9 cellular contexts compared by ENCODE assay signal in genomic region chr11:73931039-73931645, GRCh38. TPM values are rescaled to one million over a fixed set of nuclear protein-coding genes. Genes with fewer than 3 reads are reported as not detected.
DNase-seq lines count a peak whose midpoint lies in the region; ATAC-seq lines count a peak whose summit lies in the region.
"Had no signal": no experiment of that assay in that cellular context is flagged by ENCODE, and none has a peak within 500 bp of the region (broad histone marks: within the 10 kb centered on the region; RNA-seq: fewer than 3 reads in every experiment).

No MANE protein-coding gene starts in this region.

- no CpG with 5 or more reads among the region's 7 CpGs for WGBS in neuronal stem cell (ENCODE audit: extremely low coverage in 2 of 2, insufficient read length in 2 of 2, insufficient replicate concordance in 1 of 2), 2 donors

- no peak overlapping the region for H2BK15ac ChIP-seq in neuronal stem cell (ENCODE audit: low read length)

- H3K14ac ChIP-seq in neuronal stem cell (ENCODE audit: low read length), result no peak overlapping the region

- peak; percentile 72 for DNase-seq in activated CD4-positive, alpha-beta T cell treated with anti-CD3 and anti-CD28 coated beads, Interleukin-2, amount 10 ng/mL, durations not matched to agents 24 days and 14 days
- DNase-seq in activated CD4-positive, alpha-beta T cell treated with anti-CD3 and anti-CD28 coated beads for 1 hour, result no peak
- peak; percentile 66 for DNase-seq in M059J (ENCODE audit: low read depth)
- DNase-seq in SHP77 (lab: John Stamatoyannopoulos, UW), result peak; percentile 53 to 57
- peak; percentile 65 for DNase-seq in fibroblast of gingiva (ENCODE audit: low read depth)
- peak; percentile 72 for DNase-seq in neuronal stem cell (ENCODE audit: low spot score)

- H3K4ac ChIP-seq in neuronal stem cell (ENCODE audit: low read length), result no peak overlapping the region

- no peak overlapping the region for H2BK120ac ChIP-seq in neuronal stem cell (ENCODE audit: low read depth, low read length)

- no peak overlapping the region for H3K4me3 Mint-ChIP-seq in activated CD4-positive, alpha-beta T cell treated with anti-CD3 and anti-CD28 coated beads, Interleukin-2, amount 10 ng/mL, durations not matched to agents 24 days and 14 days
- H3K4me3 Mint-ChIP-seq: activated naive CD4-positive, alpha-beta T cell treated with anti-CD3 and anti-CD28 coated beads, Interleukin-2, amount 50 U/mL, for 24 hours had no signal

- no peaks in the 10 kb centered on the region for H3K9me3 Mint-ChIP-seq in activated CD4-positive, alpha-beta T cell treated with anti-CD3 and anti-CD28 coated beads, Interleukin-2, amount 10 ng/mL, durations not matched to agents 24 days and 14 days
- H3K9me3 Mint-ChIP-seq: activated naive CD4-positive, alpha-beta T cell treated with anti-CD3 and anti-CD28 coated beads, Interleukin-2, amount 50 U/mL, for 24 hours had no signal

- ATAC-seq in HG03521 (IDR thresholded peaks at IDR 0.05; ENCODE audit: unreplicated experiment) (no peak), GM19395 (IDR thresholded peaks at IDR 0.05; ENCODE audit: unreplicated experiment) (no peak)

- no peaks in the 10 kb centered on the region for H3K27me3 ChIP-seq in neuronal stem cell (ENCODE audit: control insufficient read depth in 3 of 3, insufficient read depth in 3 of 3, low read depth in 1 of 3, low read length in 3 of 3)

- H4K91ac ChIP-seq in neuronal stem cell (ENCODE audit: low read depth, low read length, poor library complexity), result no peak overlapping the region

- H3K36me3 ChIP-seq in neuronal stem cell (replicated peaks in 1 of 2; ENCODE audit: control insufficient read depth in 2 of 2, insufficient read depth in 2 of 2, low read length in 2 of 2), result peaks cover 14 to 69% of the 10 kb centered on the region in 2 donors

- H3K18ac ChIP-seq in neuronal stem cell (ENCODE audit: low read length), result no peak overlapping the region

- H3K79me1 ChIP-seq in neuronal stem cell (ENCODE audit: low read depth, low read length), result no peaks in the 10 kb centered on the region

- no peaks in the 10 kb centered on the region for H3K27me3 Mint-ChIP-seq in activated CD4-positive, alpha-beta T cell treated with anti-CD3 and anti-CD28 coated beads, Interleukin-2, amount 10 ng/mL, durations not matched to agents 24 days and 14 days
- H3K27me3 Mint-ChIP-seq: activated naive CD4-positive, alpha-beta T cell treated with anti-CD3 and anti-CD28 coated beads, Interleukin-2, amount 50 U/mL, for 24 hours had no signal

- H3K9ac ChIP-seq in neuronal stem cell (ENCODE audit: low read depth, low read length, poor library complexity), result no peak overlapping the region

- no peak overlapping the region for H4K8ac ChIP-seq in neuronal stem cell (ENCODE audit: low read depth, low read length)

- no peak overlapping the region for H3K4me3 ChIP-seq in neuronal stem cell (ENCODE audit: low read length in 2 of 2)

- peak overlapping the region; percentile 46 for H2AFZ ChIP-seq in neuronal stem cell (ENCODE audit: low read length)

- H3K27ac ChIP-seq in neuronal stem cell (replicated peaks; ENCODE audit: low read length), result peak overlapping the region; percentile 56

- peaks cover 0 to 2% of the 10 kb centered on the region in 2 donors for H3K4me1 ChIP-seq in neuronal stem cell (ENCODE audit: control insufficient read depth in 2 of 2, insufficient read depth in 1 of 2, low read depth in 1 of 2, low read length in 2 of 2)

- H2BK12ac ChIP-seq in neuronal stem cell (ENCODE audit: low read length), result no peak overlapping the region

- H2BK5ac ChIP-seq in neuronal stem cell (ENCODE audit: low read length), result no peak overlapping the region

- H2AK5ac ChIP-seq in neuronal stem cell (ENCODE audit: low read depth, low read length), result no peak overlapping the region

- intact Hi-C loops in activated CD4-positive, alpha-beta T cell treated with anti-CD3 and anti-CD28 coated beads, Interleukin-2, amount 10 ng/mL, durations not matched to agents 24 days and 14 days (cut with micrococcal nuclease), result loop anchor here (5.0 kb wide), 1 partner anchor 304 kb away; no protein-coding TSS in a partner anchor

- peaks cover 21% of the 10 kb centered on the region for H3K36me3 Mint-ChIP-seq in activated CD4-positive, alpha-beta T cell treated with anti-CD3 and anti-CD28 coated beads, Interleukin-2, amount 10 ng/mL, durations not matched to agents 24 days and 14 days (ENCODE audit: low read depth)

- no peaks in the 10 kb centered on the region for H3K4me1 Mint-ChIP-seq in activated CD4-positive, alpha-beta T cell treated with anti-CD3 and anti-CD28 coated beads, Interleukin-2, amount 10 ng/mL, durations not matched to agents 24 days and 14 days
- H3K4me1 Mint-ChIP-seq: activated naive CD4-positive, alpha-beta T cell treated with anti-CD3 and anti-CD28 coated beads, Interleukin-2, amount 50 U/mL, for 24 hours had no signal

- no peak overlapping the region for H3K27ac Mint-ChIP-seq in activated CD4-positive, alpha-beta T cell treated with anti-CD3 and anti-CD28 coated beads, Interleukin-2, amount 10 ng/mL, durations not matched to agents 24 days and 14 days
- H3K27ac Mint-ChIP-seq: activated naive CD4-positive, alpha-beta T cell treated with anti-CD3 and anti-CD28 coated beads, Interleukin-2, amount 50 U/mL, for 24 hours had no signal

- no peaks in the 10 kb centered on the region for H3K9me3 ChIP-seq in neuronal stem cell (replicated peaks in 1 of 2; ENCODE audit: control insufficient read depth in 2 of 2, insufficient read depth in 1 of 2, low read depth in 1 of 2, low read length in 2 of 2)

- H3K4me2 ChIP-seq in neuronal stem cell (ENCODE audit: insufficient read depth, low read length, poor library complexity, severe bottlenecking), result no peak overlapping the region

- H3K23ac ChIP-seq in neuronal stem cell (ENCODE audit: low read depth, low read length, poor library complexity), result no peak overlapping the region

RNA-seq across cellular contexts. Expression of gene DNAJB13, which starts 19.7 kb away (rescaled TPM):
- total RNA-seq in activated CD4-positive, alpha-beta T cell treated with anti-CD3 and anti-CD28 coated beads, Interleukin-2, amount 10 ng/mL, durations not matched to agents 24 days and 14 days, result 0.26 and 1.0 TPM in 2 replicates
- total RNA-seq in M059J (2014; rRNA removed; shearing (Covaris generic)), result not detected in 2 replicates
- polyA plus RNA-seq in neuronal stem cell (2013, experiment 1 of 2), result 0.26 TPM
- 0.24 TPM for polyA plus RNA-seq in neuronal stem cell (2013, experiment 2 of 2)

RNA-seq across cellular contexts. Expression of gene UCP2, which starts 51.5 kb away (rescaled TPM):
- total RNA-seq in activated CD4-positive, alpha-beta T cell treated with anti-CD3 and anti-CD28 coated beads, Interleukin-2, amount 10 ng/mL, durations not matched to agents 24 days and 14 days, result 447 and 452 TPM in 2 replicates
- total RNA-seq in M059J (2014; rRNA removed; shearing (Covaris generic)), result 21.4 and 28.0 TPM in 2 replicates
- polyA plus RNA-seq in neuronal stem cell (2013, experiment 1 of 2), result 66.7 TPM
- polyA plus RNA-seq in neuronal stem cell (2013, experiment 2 of 2), result 65.7 TPM

RNA-seq across cellular contexts. Expression of gene PAAF1, which starts 54.3 kb away (rescaled TPM):
- 26.7 and 28.6 TPM in 2 replicates for total RNA-seq in activated CD4-positive, alpha-beta T cell treated with anti-CD3 and anti-CD28 coated beads, Interleukin-2, amount 10 ng/mL, durations not matched to agents 24 days and 14 days
- 10.0 and 17.4 TPM in 2 replicates for total RNA-seq in M059J (2014; rRNA removed; shearing (Covaris generic))
- 41.0 TPM for polyA plus RNA-seq in neuronal stem cell (2013, experiment 1 of 2)
- 41.3 TPM for polyA plus RNA-seq in neuronal stem cell (2013, experiment 2 of 2)

RNA-seq across cellular contexts. Expression of gene COA4, which starts 54.5 kb away (rescaled TPM):
- total RNA-seq in activated CD4-positive, alpha-beta T cell treated with anti-CD3 and anti-CD28 coated beads, Interleukin-2, amount 10 ng/mL, durations not matched to agents 24 days and 14 days, result 92.7 and 98.0 TPM in 2 replicates
- 124 and 143 TPM in 2 replicates for total RNA-seq in M059J (2014; rRNA removed; shearing (Covaris generic))
- polyA plus RNA-seq in neuronal stem cell (2013, experiment 1 of 2), result 102 TPM
- 102 TPM for polyA plus RNA-seq in neuronal stem cell (2013, experiment 2 of 2)

Comparison
In these comparisons a context has a peak if more than half of its experiments do, and no peak if none do; other contexts are left out.
1. RNA of gene UCP2, which starts 51.5 kb away (total RNA-seq): 447 to 452 TPM in activated CD4-positive, alpha-beta T cell treated with anti-CD3 and anti-CD28 coated beads, Interleukin-2, amount 10 ng/mL, durations not matched to agents 24 days and 14 days; 21.4 to 28.0 TPM in M059J; every median in the first group is over 10 times any median in the second.